ENCODE assay signal across 10 cellular contexts in the genomic region with DNA sequence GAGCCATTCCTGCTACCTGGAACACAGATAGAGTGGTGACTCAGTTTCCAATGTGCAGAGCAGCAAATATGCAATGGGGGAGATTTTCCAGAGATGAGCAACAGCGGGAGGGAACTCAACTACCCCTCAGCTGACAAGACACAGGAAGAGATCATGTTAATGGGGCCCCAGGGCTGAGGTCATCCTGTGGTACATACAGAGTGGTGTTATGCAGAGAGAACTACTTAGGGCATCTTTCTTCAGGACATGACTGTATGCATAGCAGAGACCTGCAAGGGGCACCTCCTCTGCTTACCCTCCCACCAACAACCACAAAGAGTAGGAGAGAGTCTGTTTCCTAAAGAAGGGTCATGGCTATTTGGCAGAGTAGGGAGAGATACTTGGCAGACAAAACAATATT. TPM values are rescaled to one million over a fixed set of nuclear protein-coding genes. Genes with fewer than 3 reads are reported as not detected.
A peak's percentile ranks its signal among the peaks of the same experiment; 100 is the strongest.
DNase-seq lines count a peak whose midpoint lies in the region; ATAC-seq and TF ChIP-seq lines count a peak whose summit lies in the region.
"Had no signal": no experiment of that assay in that cellular context is flagged by ENCODE, and none has a peak within 500 bp of the region (broad histone marks: within the 10 kb centered on the region; RNA-seq: fewer than 3 reads in every experiment).

No MANE protein-coding gene starts in this region.

- DNase-seq in mammary epithelial cell (no peak), breast epithelium (ENCODE audit: low spot score in 2 of 2) (no peak), ureter (ENCODE audit: low spot score) (no peak), iPS-NIHi7 (ENCODE audit: extremely low spot score) (no peak), cardiac septum (ENCODE audit: low spot score) (no peak)
- peak; percentile 51 for DNase-seq in activated CD8-positive, alpha-beta T cell treated with anti-CD3 and anti-CD28 coated beads, Interleukin-2, amount 10 ng/mL, durations not matched to agents 7 days and 5 days
- peak in 1 of 2 donors; percentile 30 for DNase-seq in stimulated activated naive CD8-positive, alpha-beta T cell treated with anti-CD3 and anti-CD28 coated beads, Interleukin-15, amount 100 ng/mL, for 72 hours
- DNase-seq: IMR-90, testis had no signal

- no peaks in the 10 kb centered on the region for H3K9me3 ChIP-seq in mammary epithelial cell (replicated peaks; ENCODE audit: insufficient read depth, low read length)
- H3K9me3 ChIP-seq in breast epithelium = no peaks in the 10 kb centered on the region
- H3K9me3 ChIP-seq: testis had no signal

- H3K36me3 Mint-ChIP-seq in activated CD8-positive, alpha-beta T cell treated with anti-CD3 and anti-CD28 coated beads, Interleukin-2, amount 10 ng/mL, durations not matched to agents 7 days and 5 days (ENCODE audit: low read depth) = no peaks in the 10 kb centered on the region

- CTCF ChIA-PET in mammary epithelial cell (lab: Charles Lee; ENCODE audit: low non-redundant PET) = no interaction called here
- CTCF ChIA-PET in activated CD8-positive, alpha-beta T cell treated with anti-CD3 and anti-CD28 coated beads, Interleukin-2, amount 10 ng/mL, durations not matched to agents 7 days and 5 days (lab: Charles Lee) = interaction anchor here (1.9 kb wide), 1 partner anchor 25 kb away, joined by 5 read pairs; no protein-coding TSS in a partner anchor

- no TSS peak for BruUV-seq in mammary epithelial cell (replicated peaks; lab: Mats Ljungman, UMichigan)

- no peak overlapping the region for H2AFZ ChIP-seq in mammary epithelial cell (ENCODE audit: low read depth, low read length)

- H3K4me1 ChIP-seq in mammary epithelial cell (ENCODE audit: insufficient read depth, low read length) = no peaks in the 10 kb centered on the region
- H3K4me1 ChIP-seq in breast epithelium = no peaks in the 10 kb centered on the region
- H3K4me1 ChIP-seq: testis had no signal

- TF ChIP-seq POLR2A in breast epithelium (IDR thresholded peaks at IDR 0.05) = no peak

- TF ChIP-seq CTCF in mammary epithelial cell (conservative IDR thresholded peaks at IDR 0.05 in 1 of 2, IDR thresholded peaks at IDR 0.05 in 1 of 2; ENCODE audit: extremely low read depth in 1 of 2, insufficient read depth in 1 of 2, low read depth in 1 of 2, low read length in 2 of 2) (no peak), breast epithelium (IDR thresholded peaks at IDR 0.05) (no peak)

- intact Hi-C loops in mammary epithelial cell (cut with micrococcal nuclease) = no loop called here
- intact Hi-C loops in breast epithelium (cut with DNase I; ENCODE audit: low total_unique reads) = no loop called here
- intact Hi-C loops in cardiac septum (cut with DNase I) = loop anchor here (10.0 kb wide), 1 partner anchor 194 kb away; no protein-coding TSS in a partner anchor

- in situ Hi-C loops in mammary epithelial cell (cut with MboI; ENCODE audit: low sequenced_read_pairs in 2 of 2) = no loop called here

- H3K9me3 Mint-ChIP-seq in activated CD8-positive, alpha-beta T cell treated with anti-CD3 and anti-CD28 coated beads, Interleukin-2, amount 10 ng/mL, durations not matched to agents 7 days and 5 days (ENCODE audit: insufficient read depth) = no peaks in the 10 kb centered on the region
- no peaks in the 10 kb centered on the region for H3K9me3 Mint-ChIP-seq in stimulated activated naive CD8-positive, alpha-beta T cell treated with anti-CD3 and anti-CD28 coated beads, Interleukin-15, amount 100 ng/mL, for 72 hours

- no peaks in the 10 kb centered on the region for H3K79me2 ChIP-seq in mammary epithelial cell (ENCODE audit: insufficient read depth, low read length)

- 83% methylated on average over 1 of the region's 1 CpG for WGBS in mammary epithelial cell (ENCODE audit: low coverage, missing lambda C conversion rate)

- peak; percentile 37 for ATAC-seq in HG03097 (IDR thresholded peaks at IDR 0.05; ENCODE audit: low FRiP score, unreplicated experiment)
- ATAC-seq in activated CD8-positive, alpha-beta T cell treated with anti-CD3 and anti-CD28 coated beads, Interleukin-2, amount 10 ng/mL, durations not matched to agents 7 days and 5 days = peak; percentile 78
- ATAC-seq in stimulated activated naive CD8-positive, alpha-beta T cell treated with anti-CD3 and anti-CD28 coated beads, Interleukin-15, amount 100 ng/mL, for 72 hours = peak; percentile 91

- POLR2A ChIA-PET in activated CD8-positive, alpha-beta T cell treated with anti-CD3 and anti-CD28 coated beads, Interleukin-2, amount 10 ng/mL, durations not matched to agents 7 days and 5 days (lab: Charles Lee) = no interaction called here

- H3K27me3 ChIP-seq in mammary epithelial cell (ENCODE audit: insufficient read depth, low read length) (no peaks in the 10 kb centered on the region), breast epithelium (no peaks in the 10 kb centered on the region)
- H3K27me3 ChIP-seq: testis had no signal

- H3K27ac ChIP-seq in mammary epithelial cell (ENCODE audit: insufficient read depth, low read depth, low read length) = no peak overlapping the region
- H3K27ac ChIP-seq in breast epithelium = no peak overlapping the region
- H3K27ac ChIP-seq: testis had no signal

- H3K4me3 ChIP-seq in mammary epithelial cell (replicated peaks in 1 of 3; ENCODE audit: insufficient read depth in 1 of 3, low read depth in 2 of 3, low read length in 3 of 3) (no peak overlapping the region), breast epithelium (peak overlapping the region in 1 of 3 donors; percentile 15)
- H3K4me3 ChIP-seq: testis had no signal

- peaks cover 30% of the 10 kb centered on the region for H3K4me1 Mint-ChIP-seq in activated CD8-positive, alpha-beta T cell treated with anti-CD3 and anti-CD28 coated beads, Interleukin-2, amount 10 ng/mL, durations not matched to agents 7 days and 5 days (ENCODE audit: low read depth)
- H3K4me1 Mint-ChIP-seq in stimulated activated naive CD8-positive, alpha-beta T cell treated with anti-CD3 and anti-CD28 coated beads, Interleukin-15, amount 100 ng/mL, for 72 hours = peaks cover 29% of the 10 kb centered on the region

- H3K4me2 ChIP-seq in mammary epithelial cell (ENCODE audit: insufficient read depth, low read depth, low read length) = peak overlapping the region; percentile 34

- H3K27me3 Mint-ChIP-seq in activated CD8-positive, alpha-beta T cell treated with anti-CD3 and anti-CD28 coated beads, Interleukin-2, amount 10 ng/mL, durations not matched to agents 7 days and 5 days (ENCODE audit: low read depth) = peaks cover 4% of the 10 kb centered on the region
- H3K27me3 Mint-ChIP-seq in stimulated activated naive CD8-positive, alpha-beta T cell treated with anti-CD3 and anti-CD28 coated beads, Interleukin-15, amount 100 ng/mL, for 72 hours = peaks cover 13% of the 10 kb centered on the region

- peak overlapping the region; percentile 85 for H3K27ac Mint-ChIP-seq in activated CD8-positive, alpha-beta T cell treated with anti-CD3 and anti-CD28 coated beads, Interleukin-2, amount 10 ng/mL, durations not matched to agents 7 days and 5 days
- no peak overlapping the region for H3K27ac Mint-ChIP-seq in stimulated activated naive CD8-positive, alpha-beta T cell treated with anti-CD3 and anti-CD28 coated beads, Interleukin-15, amount 100 ng/mL, for 72 hours

- no peaks in the 10 kb centered on the region for H4K20me1 ChIP-seq in mammary epithelial cell (ENCODE audit: insufficient read depth, low read length)

- dilution Hi-C loops in mammary epithelial cell (cut with HindIII; ENCODE audit: low sequenced_read_pairs) = no loop called here

- H3K9ac ChIP-seq in mammary epithelial cell (ENCODE audit: insufficient read depth, low read length) = no peak overlapping the region

- H3K36me3 ChIP-seq in mammary epithelial cell (ENCODE audit: insufficient read depth, low read length) = no peaks in the 10 kb centered on the region
- H3K36me3 ChIP-seq in breast epithelium = no peaks in the 10 kb centered on the region

- peak overlapping the region; percentile 74 for H3K4me3 Mint-ChIP-seq in activated CD8-positive, alpha-beta T cell treated with anti-CD3 and anti-CD28 coated beads, Interleukin-2, amount 10 ng/mL, durations not matched to agents 7 days and 5 days
- H3K4me3 Mint-ChIP-seq in stimulated activated naive CD8-positive, alpha-beta T cell treated with anti-CD3 and anti-CD28 coated beads, Interleukin-15, amount 100 ng/mL, for 72 hours = peak overlapping the region in 1 of 2 donors; percentile 42

RNA-seq across cellular contexts. Expression of a gene that starts 6.8 kb away (rescaled TPM):
- total RNA-seq in mammary epithelial cell (10 to 100 TPM; 35.0 to 59.7 TPM), breast epithelium (100 to 1,000 TPM in 1 of 3 donors, 10 to 100 TPM in 2; 70.1 to 109 (median 90.1) TPM), ureter (87.1 TPM), cardiac septum (25.9 TPM)
- polyA plus RNA-seq in mammary epithelial cell = 19.5 TPM
- polyA minus RNA-seq in mammary epithelial cell = 52.4 TPM
- 10 to 100 TPM; 51.2 to 52.8 TPM for total RNA-seq in activated CD8-positive, alpha-beta T cell treated with anti-CD3 and anti-CD28 coated beads, Interleukin-2, amount 10 ng/mL, durations not matched to agents 7 days and 5 days

Comparison
In these comparisons a context has a peak if more than half of its experiments do, and no peak if none do; other contexts are left out.
1. ATAC-seq: peak in every context shown above with its lines; median percentile 91 in stimulated activated naive CD8-positive, alpha-beta T cell treated with anti-CD3 and anti-CD28 coated beads, Interleukin-15, amount 100 ng/mL, for 72 hours; 78 in activated CD8-positive, alpha-beta T cell treated with anti-CD3 and anti-CD28 coated beads, Interleukin-2, amount 10 ng/mL, durations not matched to agents 7 days and 5 days; 37 in HG03097.